ENCODE assay signal across 22 cellular contexts in the genomic region with DNA sequence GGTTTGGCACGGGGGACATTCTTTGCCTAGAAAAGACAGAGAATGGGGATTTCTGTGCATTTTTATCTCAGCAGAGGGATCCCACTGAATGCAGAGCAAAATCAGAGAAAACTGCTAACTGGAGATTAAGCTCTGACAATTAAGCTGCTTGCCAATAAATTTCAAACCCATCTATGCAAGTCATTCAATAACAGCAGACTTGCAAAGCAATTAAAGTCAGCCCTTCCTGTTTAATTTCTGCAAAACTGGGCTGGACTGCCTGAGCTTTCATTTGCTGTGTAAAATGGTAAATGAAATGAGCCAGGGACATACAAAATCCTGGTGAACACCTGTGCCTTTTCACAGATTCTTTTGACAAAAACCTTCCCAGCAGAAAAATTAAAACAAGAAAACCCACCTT.
"Had no signal": no experiment of that assay in that cellular context is flagged by ENCODE, and none has a peak within 500 bp of the region (broad histone marks: within the 10 kb centered on the region; RNA-seq: fewer than 3 reads in every experiment).

No MANE protein-coding gene starts in this region.

- DNase-seq: activated CD4-positive, alpha-beta T cell treated with anti-CD3 and anti-CD28 coated beads for 1 hour; activated T-cell treated with anti-CD3 and anti-CD28 coated beads, Interleukin-2, amount 50 U/mL, for 1 hour; aorta; brain microvascular endothelial cell; caudate nucleus; effector memory CD4-positive, alpha-beta T cell; foreskin melanocyte; glutamatergic neuron; immature natural killer cell; left lung; naive thymus-derived CD4-positive, alpha-beta T cell; ovary; psoas muscle; stimulated activated CD4-positive, alpha-beta T cell treated with anti-CD3 and anti-CD28 coated beads, Interleukin-4, amount 100 ng/mL, for 24 hours; stimulated activated naive CD4-positive, alpha-beta T cell treated with Interleukin-2 at 50 U/mL for 16 hours; WERI-Rb-1 had no signal

- ATAC-seq: activated naive CD4-positive, alpha-beta T cell treated with anti-CD3 and anti-CD28 coated beads, Interleukin-2, amount 50 U/mL, for 72 hours; esophagus mucosa; left lung; naive thymus-derived CD4-positive, alpha-beta T cell; psoas muscle had no signal

- H3K27ac ChIP-seq: brain microvascular endothelial cell, hepatocyte, left lung, ovary, psoas muscle, right atrium auricular region, thoracic aorta, vagina, WERI-Rb-1 had no signal
